In the genomic region with DNA sequence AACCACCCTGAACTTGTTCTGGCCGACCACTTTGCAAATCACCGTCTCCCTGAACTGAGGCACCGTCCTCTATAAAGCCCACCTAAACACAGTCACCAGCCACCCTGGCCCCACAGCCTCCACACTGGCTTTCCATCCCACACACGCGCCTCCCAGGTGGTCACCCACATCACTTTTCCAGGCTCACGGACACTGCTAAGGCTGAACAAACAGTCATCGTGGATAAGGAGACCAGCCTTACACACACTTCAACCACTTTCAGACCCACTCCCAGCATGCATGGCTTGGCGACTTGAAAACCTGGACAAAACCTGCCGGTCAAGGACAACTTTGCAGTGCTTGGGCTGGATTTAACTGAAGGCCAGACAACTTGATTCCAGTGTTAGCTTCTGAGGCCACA, we compare ENCODE assay signal across 13 cellular contexts. TPM values are rescaled to one million over a fixed set of nuclear protein-coding genes. Genes with fewer than 3 reads are reported as not detected.
DNase-seq lines count a peak whose midpoint lies in the region; ATAC-seq and TF ChIP-seq lines count a peak whose summit lies in the region.
"Had no signal": no experiment of that assay in that cellular context is flagged by ENCODE, and none has a peak within 500 bp of the region (broad histone marks: within the 10 kb centered on the region; RNA-seq: fewer than 3 reads in every experiment).

No MANE protein-coding gene starts in this region.

- peaks cover 38% of the 10 kb centered on the region for H3K36me3 Mint-ChIP-seq in activated CD4-positive, alpha-beta T cell treated with anti-CD3 and anti-CD28 coated beads for 36 hours (ENCODE audit: low read depth)
- peaks cover 7% of the 10 kb centered on the region for H3K36me3 Mint-ChIP-seq in central memory CD8-positive, alpha-beta T cell (ENCODE audit: insufficient read depth)

- no peaks in the 10 kb centered on the region for H3K36me3 ChIP-seq in prostate gland
- H3K36me3 ChIP-seq: ovary, tibial nerve had no signal

- intact Hi-C loops in activated CD4-positive, alpha-beta T cell treated with anti-CD3 and anti-CD28 coated beads for 36 hours (cut with DNase I, micrococcal nuclease), result no loop called here
- intact Hi-C loops in prostate gland (cut with DNase I), result no loop called here

- H3K27ac Mint-ChIP-seq in activated CD4-positive, alpha-beta T cell treated with anti-CD3 and anti-CD28 coated beads for 36 hours, result peak overlapping the region; percentile 89
- H3K27ac Mint-ChIP-seq in central memory CD8-positive, alpha-beta T cell (ENCODE audit: low read depth), result peak overlapping the region; percentile 93

- H3K27me3 Mint-ChIP-seq in activated CD4-positive, alpha-beta T cell treated with anti-CD3 and anti-CD28 coated beads for 36 hours, result no peaks in the 10 kb centered on the region
- H3K27me3 Mint-ChIP-seq in central memory CD8-positive, alpha-beta T cell, result no peaks in the 10 kb centered on the region

- peak; percentile 22 for TF ChIP-seq POLR2A in NB4 (IDR thresholded peaks at IDR 0.05; ENCODE audit: extremely low read depth, insufficient read length)
- no peak for TF ChIP-seq POLR2A in prostate gland (IDR thresholded peaks at IDR 0.05)

- H3K4me1 Mint-ChIP-seq in activated CD4-positive, alpha-beta T cell treated with anti-CD3 and anti-CD28 coated beads for 36 hours, result peaks cover 96% of the 10 kb centered on the region
- H3K4me1 Mint-ChIP-seq in central memory CD8-positive, alpha-beta T cell, result peaks cover 84% of the 10 kb centered on the region

- H3K4me3 Mint-ChIP-seq in activated CD4-positive, alpha-beta T cell treated with anti-CD3 and anti-CD28 coated beads for 36 hours, result peak overlapping the region; percentile 40
- peak overlapping the region; percentile 74 for H3K4me3 Mint-ChIP-seq in central memory CD8-positive, alpha-beta T cell

- no peak for DNase-seq in activated CD4-positive, alpha-beta T cell treated with anti-CD3 and anti-CD28 coated beads for 36 hours
- DNase-seq in activated CD4-positive, alpha-beta T cell treated with anti-CD3 and anti-CD28 coated beads for 4 hours, result no peak
- DNase-seq in NB4 (ENCODE audit: low read depth) (no peak), prostate gland (ENCODE audit: low spot score) (no peak), HuH-7.5 (ENCODE audit: low spot score) (no peak), DMS114 treated with DMSO at 0.1 percent for 48 hours (lab: John Stamatoyannopoulos, UW; ENCODE audit: unreplicated experiment) (no peak), CD1c-positive myeloid dendritic cell (ENCODE audit: extremely low spot score) (no peak)
- no peak for DNase-seq in central memory CD8-positive, alpha-beta T cell (ENCODE audit: low spot score in 2 of 2)
- DNase-seq: caudate nucleus; NCI-H510A treated with DMSO at 0.1 percent for 48 hours; stimulated activated CD4-positive, alpha-beta T cell treated with anti-CD3 and anti-CD28 coated beads, Interleukin-4, amount 100 ng/mL, for 4 hours had no signal

- CTCF ChIA-PET in activated CD4-positive, alpha-beta T cell treated with anti-CD3 and anti-CD28 coated beads for 36 hours (lab: Charles Lee), result interaction anchor here (0.6 to 1.8 kb wide), 14 partner anchors 12 to 236 kb away, joined by 3 to 7 read pairs (median 4); no protein-coding TSS in a partner anchor

- no peaks in the 10 kb centered on the region for H3K9me3 ChIP-seq in prostate gland
- H3K9me3 ChIP-seq: ovary, tibial nerve had no signal

- ATAC-seq in activated CD4-positive, alpha-beta T cell treated with anti-CD3 and anti-CD28 coated beads for 36 hours, result no peak
- no peak for ATAC-seq in central memory CD8-positive, alpha-beta T cell (replicated peaks; ENCODE audit: extremely low read depth, poor library complexity, severe bottlenecking)

- peaks cover 48% of the 10 kb centered on the region for H3K4me1 ChIP-seq in prostate gland (replicated peaks)

- 67% methylated on average over 9 of the region's 9 CpGs for WGBS in prostate gland

- TF ChIP-seq CTCF in NB4 (IDR thresholded peaks at IDR 0.05; ENCODE audit: low read depth, low read length) (no peak), prostate gland (IDR thresholded peaks at IDR 0.05) (no peak)

- no peaks in the 10 kb centered on the region for H3K27me3 ChIP-seq in prostate gland (replicated peaks; ENCODE audit: insufficient read depth)
- H3K27me3 ChIP-seq: ovary, tibial nerve had no signal

- H3K4me3 ChIP-seq in NB4 (ENCODE audit: low read depth, low read length), result peak overlapping the region; percentile 70
- no peak overlapping the region for H3K4me3 ChIP-seq in prostate gland
- H3K4me3 ChIP-seq: ovary, tibial nerve had no signal

- no peaks in the 10 kb centered on the region for H3K9me3 Mint-ChIP-seq in activated CD4-positive, alpha-beta T cell treated with anti-CD3 and anti-CD28 coated beads for 36 hours (ENCODE audit: low read depth)
- no peaks in the 10 kb centered on the region for H3K9me3 Mint-ChIP-seq in central memory CD8-positive, alpha-beta T cell

- H3K27ac ChIP-seq in prostate gland, result peak overlapping the region; percentile 49 to 64
- H3K27ac ChIP-seq: ovary had no signal

- POLR2A ChIA-PET in activated CD4-positive, alpha-beta T cell treated with anti-CD3 and anti-CD28 coated beads for 36 hours (lab: Charles Lee), result interaction anchor here (0.7 to 1.5 kb wide), 2 partner anchors 8 to 38 kb away, joined by 3 to 4 read pairs; no protein-coding TSS in a partner anchor

RNA-seq across cellular contexts. Expression of a gene that starts 8.4 kb away (rescaled TPM):
- 10 to 100 TPM; 31.5 to 36.1 TPM for total RNA-seq in activated CD4-positive, alpha-beta T cell treated with anti-CD3 and anti-CD28 coated beads for 36 hours
- total RNA-seq in prostate gland, result 10 to 100 TPM; 30.4 to 46.4 TPM

RNA-seq across cellular contexts. Expression of a gene that starts 33.9 kb away (rescaled TPM):
- total RNA-seq in activated CD4-positive, alpha-beta T cell treated with anti-CD3 and anti-CD28 coated beads for 36 hours, result 10 to 100 TPM; 14.5 to 20.8 TPM
- total RNA-seq in prostate gland, result 100 to 1,000 TPM in 1 of 2 donors, 10 to 100 TPM in 1; 66.9 to 100 TPM

RNA-seq across cellular contexts. Expression of a gene that starts 51.6 kb away (rescaled TPM):
- 100 to 1,000 TPM; 167 to 185 TPM for total RNA-seq in activated CD4-positive, alpha-beta T cell treated with anti-CD3 and anti-CD28 coated beads for 36 hours
- total RNA-seq in prostate gland, result 10 to 100 TPM; 23.6 to 55.3 TPM
